8 cellular contexts compared by ENCODE assay signal in genomic region chr5:151659001-151659754, GRCh38. TPM values are rescaled to one million over a fixed set of nuclear protein-coding genes. Genes with fewer than 3 reads are reported as not detected.
DNase-seq lines count a peak whose midpoint lies in the region; TF ChIP-seq lines count a peak whose summit lies in the region.

No MANE protein-coding gene starts in this region.

- TF ChIP-seq CTCF in GM20000 (IDR thresholded peaks at IDR 0.05; ENCODE audit: extremely low read depth, missing control alignments) = peak; percentile 88
- TF ChIP-seq CTCF in HL-60 (IDR thresholded peaks at IDR 0.05; ENCODE audit: insufficient read depth, low read length) = peak; percentile 64
- TF ChIP-seq CTCF in epithelial cell of esophagus (IDR thresholded peaks at IDR 0.05; ENCODE audit: insufficient read depth, low read depth, low read length, missing control alignments) = peak; percentile 86

- H3K4me3 ChIP-seq in HL-60 (replicated peaks; ENCODE audit: insufficient read depth, low read length) = no peak overlapping the region
- H3K4me3 ChIP-seq in NT2/D1 (ENCODE audit: insufficient read length, low read depth) = no peak overlapping the region
- H3K4me3 ChIP-seq in epithelial cell of esophagus (ENCODE audit: low read length) = no peak overlapping the region

- H3K4me1 ChIP-seq in NT2/D1 (ENCODE audit: insufficient read depth, insufficient read length) = peaks cover 2% of the 10 kb centered on the region

- no peak overlapping the region for H3K27ac ChIP-seq in HL-60 (replicated peaks)

- DNase-seq in COR-L47 (lab: John Stamatoyannopoulos, UW) (peak; percentile 47), GM20000 (ENCODE audit: low spot score) (peak; percentile 78), HL-60 (ENCODE audit: low read depth in 1 of 2, low spot score in 1 of 2) (peak; percentile 63 to 75), NT2/D1 (ENCODE audit: low read depth, low spot score) (peak; percentile 77), epithelial cell of esophagus (ENCODE audit: low read depth) (peak; percentile 80), mucosa of gallbladder (ENCODE audit: low spot score) (peak; percentile 77)
- peak; percentile 19 for DNase-seq in activated CD8-positive, alpha-beta memory T cell treated with anti-CD3 and anti-CD28 coated beads, Interleukin-2, amount 50 U/mL, for 1 hour (ENCODE audit: extremely low read depth)
- DNase-seq in stimulated activated CD8-positive, alpha-beta memory T cell treated with anti-CD3 and anti-CD28 coated beads, Interleukin-7, amount 100 ng/mL, for 1 hour (ENCODE audit: low read depth in 2 of 2) = peak; percentile 46 to 65

- H3K27me3 ChIP-seq in HL-60 (ENCODE audit: insufficient read depth, poor library complexity, severe bottlenecking) (no peaks in the 10 kb centered on the region), NT2/D1 (ENCODE audit: insufficient read depth, insufficient read length) (no peaks in the 10 kb centered on the region)

- no peaks in the 10 kb centered on the region for H3K9me3 ChIP-seq in NT2/D1 (ENCODE audit: insufficient read depth, low read length)

- H3K36me3 ChIP-seq in NT2/D1 (ENCODE audit: insufficient read depth, insufficient read length, low read length) = peaks cover 30% of the 10 kb centered on the region

- H3K9ac ChIP-seq in NT2/D1 (ENCODE audit: insufficient read length, low read depth) = no peak overlapping the region

RNA-seq across cellular contexts. Expression of gene SPARC, which starts 27.5 kb away (rescaled TPM):
- 985 TPM for total RNA-seq in mucosa of gallbladder

Comparison
In these comparisons a context has a peak if more than half of its experiments do, and no peak if none do; other contexts are left out.
1. DNase-seq: peak in every context shown above with its lines; median percentile 80 in epithelial cell of esophagus; 78 in GM20000; 77 in NT2/D1; 77 in mucosa of gallbladder; 69 in HL-60; 56 in stimulated activated CD8-positive, alpha-beta memory T cell treated with anti-CD3 and anti-CD28 coated beads, Interleukin-7, amount 100 ng/mL, for 1 hour; 47 in COR-L47; 19 in activated CD8-positive, alpha-beta memory T cell treated with anti-CD3 and anti-CD28 coated beads, Interleukin-2, amount 50 U/mL, for 1 hour.